ENCODE assay signal across 24 cellular contexts in genomic region chr2:106974891-106975290, GRCh38.
"Had no signal": no experiment of that assay in that cellular context is flagged by ENCODE, and none has a peak within 500 bp of the region (broad histone marks: within the 10 kb centered on the region; RNA-seq: fewer than 3 reads in every experiment).

No MANE protein-coding gene starts in this region.

- H3K9me3 ChIP-seq: colonic mucosa, esophagus muscularis mucosa, esophagus squamous epithelium, gastrocnemius medialis, gastroesophageal sphincter, heart left ventricle, heart right ventricle had no signal

- ATAC-seq: effector memory CD8-positive, alpha-beta T cell; esophagus mucosa; foreskin keratinocyte; gastrocnemius medialis; gastroesophageal sphincter; heart right ventricle had no signal

- DNase-seq: colonic mucosa; cortex of kidney; dermis blood vessel endothelial cell; dorsolateral prefrontal cortex; effector CD4-positive, alpha-beta T cell; effector CD8-positive, alpha-beta T cell; effector memory CD4-positive, alpha-beta T cell; effector memory CD8-positive, alpha-beta T cell; endodermal cell; erythroblast; esophagus squamous epithelium; foreskin keratinocyte; foreskin melanocyte; gastrocnemius medialis; glutamatergic neuron; head of caudate nucleus; heart left ventricle; heart right ventricle had no signal

- H3K4me1 ChIP-seq: colonic mucosa, esophagus muscularis mucosa, foreskin keratinocyte, gastrocnemius medialis, gastroesophageal sphincter, heart right ventricle had no signal

- H3K9me3 Mint-ChIP-seq: endodermal cell had no signal

- H3K27me3 Mint-ChIP-seq: dendritic cell treated with granulocyte-macrophage colony-stimulating factor and Interleukin-4, amounts not matched to agents 40 ng/mL and 50 ng/mL, for 4 days; effector memory CD8-positive, alpha-beta T cell had no signal

- H3K27ac Mint-ChIP-seq: dendritic cell treated with granulocyte-macrophage colony-stimulating factor and Interleukin-4, amounts not matched to agents 40 ng/mL and 50 ng/mL, for 4 days; effector memory CD8-positive, alpha-beta T cell; endodermal cell had no signal

- H3K27ac ChIP-seq: colonic mucosa, coronary artery, dorsolateral prefrontal cortex, epithelial cell of prostate, esophagus muscularis mucosa, esophagus squamous epithelium, foreskin keratinocyte, gastrocnemius medialis, gastroesophageal sphincter, heart left ventricle, heart right ventricle had no signal

- H3K36me3 ChIP-seq: colonic mucosa, esophagus muscularis mucosa, esophagus squamous epithelium, gastrocnemius medialis, gastroesophageal sphincter, heart left ventricle, heart right ventricle had no signal

- H3K4me3 Mint-ChIP-seq: dendritic cell treated with granulocyte-macrophage colony-stimulating factor and Interleukin-4, amounts not matched to agents 40 ng/mL and 50 ng/mL, for 4 days; effector memory CD8-positive, alpha-beta T cell; endodermal cell had no signal

- H3K27me3 ChIP-seq: colonic mucosa, dorsolateral prefrontal cortex, esophagus muscularis mucosa, esophagus squamous epithelium, foreskin keratinocyte, gastrocnemius medialis, gastroesophageal sphincter, heart left ventricle had no signal

- H3K4me1 Mint-ChIP-seq: endodermal cell had no signal

- H3K4me3 ChIP-seq: colonic mucosa, coronary artery, dorsolateral prefrontal cortex, esophagus muscularis mucosa, esophagus squamous epithelium, gastrocnemius medialis, gastroesophageal sphincter, heart left ventricle, heart right ventricle had no signal
